In genomic region chr17:72725432-72726068, GRCh38 we compare ENCODE assay signal across 8 cellular contexts.
DNase-seq lines count a peak whose midpoint lies in the region; ATAC-seq and TF ChIP-seq lines count a peak whose summit lies in the region.

No MANE protein-coding gene starts in this region.

- peak; percentile 94 for TF ChIP-seq CTCF in foreskin fibroblast (IDR thresholded peaks at IDR 0.05; ENCODE audit: low read depth, low read length)

- DNase-seq in A172 (ENCODE audit: low spot score) (peak; percentile 73), NOMO-1 treated with DMSO at 0.1 percent for 48 hours (lab: John Stamatoyannopoulos, UW; ENCODE audit: unreplicated experiment) (peak; percentile 48), foreskin fibroblast (peak; percentile 30 to 80), occipital lobe (lab: John Stamatoyannopoulos, UW) (peak; percentile 45), foreskin melanocyte (no peak)
- DNase-seq in activated T-cell treated with anti-CD3 and anti-CD28 coated beads, Interleukin-2, amount 50 U/mL, for 72 hours, result peak; percentile 44 to 62

- H3K4me1 Mint-ChIP-seq in activated T-cell treated with anti-CD3 and anti-CD28 coated beads, Interleukin-2, amount 50 U/mL, for 72 hours (ENCODE audit: low read depth), result peaks cover 31% of the 10 kb centered on the region

- no peaks in the 10 kb centered on the region for H3K9me3 Mint-ChIP-seq in activated T-cell treated with anti-CD3 and anti-CD28 coated beads, Interleukin-2, amount 50 U/mL, for 72 hours

- peak overlapping the region; percentile 13 to 16 for H3K4me3 Mint-ChIP-seq in activated T-cell treated with anti-CD3 and anti-CD28 coated beads, Interleukin-2, amount 50 U/mL, for 72 hours

- H3K27ac Mint-ChIP-seq in activated T-cell treated with anti-CD3 and anti-CD28 coated beads, Interleukin-2, amount 50 U/mL, for 72 hours, result no peak overlapping the region

- TF ChIP-seq RAD21 in Ishikawa (IDR thresholded peaks at IDR 0.05; ENCODE audit: low read depth), result peak; percentile 100

- H3K27me3 Mint-ChIP-seq in activated T-cell treated with anti-CD3 and anti-CD28 coated beads, Interleukin-2, amount 50 U/mL, for 72 hours (ENCODE audit: low read depth), result no peaks in the 10 kb centered on the region

- H3K4me3 ChIP-seq in foreskin fibroblast (ENCODE audit: low read depth in 1 of 2, low read length in 2 of 2), result no peak overlapping the region

- no peaks in the 10 kb centered on the region for H3K36me3 Mint-ChIP-seq in activated T-cell treated with anti-CD3 and anti-CD28 coated beads, Interleukin-2, amount 50 U/mL, for 72 hours (ENCODE audit: insufficient read depth in 2 of 2)

- TF ChIP-seq EP300 in Ishikawa (IDR thresholded peaks at IDR 0.05; ENCODE audit: borderline replicate concordance), result no peak

- peak; percentile 48 for ATAC-seq in GM18502 (IDR thresholded peaks at IDR 0.05; ENCODE audit: poor library complexity, unreplicated experiment)
- peak in 1 of 2 donors; percentile 44 for ATAC-seq in activated T-cell treated with anti-CD3 and anti-CD28 coated beads, Interleukin-2, amount 50 U/mL, for 72 hours (replicated peaks in 1 of 2)

TF ChIP-seq in Ishikawa, 13 proteins besides CTCF, POLR2A, EP300 and RAD21:
- peak; percentile 43; the same call in 1 of the 2 replicates for TF ChIP-seq REST (IDR thresholded peaks at IDR 0.05; ENCODE audit: low read depth)
- 0 out of 2 replicates have a peak, but pooled peaks have one; percentile 43 for TF ChIP-seq TEAD4 (IDR thresholded peaks at IDR 0.05)
- TF ChIP-seq CREB1 (IDR thresholded peaks at IDR 0.05; ENCODE audit: low read depth), result no peak
